In the genomic region with DNA sequence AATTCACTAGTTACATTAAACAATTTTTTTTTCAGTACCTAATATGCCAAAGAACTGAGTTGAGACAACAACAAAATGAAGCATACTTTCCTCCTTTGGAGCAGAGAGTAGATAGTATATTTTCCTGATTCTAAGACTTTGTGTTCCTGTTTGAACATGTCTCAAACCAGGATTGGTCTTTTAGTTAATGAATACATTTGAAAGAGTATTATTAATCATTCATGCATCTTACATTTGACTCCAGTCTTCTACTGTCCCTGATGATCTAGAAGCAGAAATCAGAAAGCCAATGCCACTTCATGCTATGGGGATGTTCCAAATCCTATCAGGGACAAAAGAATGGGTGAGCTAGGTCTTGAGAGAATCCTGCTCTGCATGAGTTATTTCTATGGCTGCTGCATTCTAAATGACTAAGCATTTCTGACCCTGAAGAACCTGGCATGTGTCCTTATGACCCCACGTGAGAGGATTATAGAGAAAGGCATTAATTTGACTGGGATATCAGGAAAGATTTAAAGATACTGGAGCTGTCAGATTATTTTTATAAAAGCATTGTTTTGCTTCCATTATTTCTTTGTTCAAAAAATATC, we compare ENCODE assay signal across 9 cellular contexts. TPM values are rescaled to one million over a fixed set of nuclear protein-coding genes. Genes with fewer than 3 reads are reported as not detected.
DNase-seq lines count a peak whose midpoint lies in the region; ATAC-seq and TF ChIP-seq lines count a peak whose summit lies in the region.
"Had no signal": no experiment of that assay in that cellular context is flagged by ENCODE, and none has a peak within 500 bp of the region (broad histone marks: within the 10 kb centered on the region; RNA-seq: fewer than 3 reads in every experiment).

No MANE protein-coding gene starts in this region.

- DNase-seq in AG10803 (ENCODE audit: low read depth) (peak; percentile 57), GM23248 (peak; percentile 65), RPMI7951 (ENCODE audit: low read depth) (peak; percentile 61), fibroblast of gingiva (ENCODE audit: low read depth) (peak; percentile 32), mucosa of descending colon (no peak), Right ventricle myocardium inferior (ENCODE audit: missing footprints) (no peak), coronary artery (ENCODE audit: low spot score) (no peak)
- DNase-seq: left ventricle myocardium superior had no signal

- no peaks in the 10 kb centered on the region for H3K79me2 ChIP-seq in GM23248 (ENCODE audit: insufficient read depth)

- H3K36me3 ChIP-seq in GM23248 (ENCODE audit: low read depth) (no peaks in the 10 kb centered on the region), mucosa of descending colon (ENCODE audit: low read depth) (no peaks in the 10 kb centered on the region)

- H3K27ac ChIP-seq in GM23248 (peak overlapping the region; percentile 42), coronary artery (no peak overlapping the region)

- intact Hi-C loops in mucosa of descending colon (cut with DNase I, micrococcal nuclease) (no loop called here), Right ventricle myocardium inferior (cut with DNase I) (no loop called here)

- no peak overlapping the region for H3K9ac ChIP-seq in GM23248

- no peaks in the 10 kb centered on the region for H3K27me3 ChIP-seq in GM23248 (replicated peaks; ENCODE audit: insufficient read depth)

- ATAC-seq in GM19397 (IDR thresholded peaks at IDR 0.05; ENCODE audit: unreplicated experiment) (no peak), mucosa of descending colon (no peak), Right ventricle myocardium inferior (no peak)
- ATAC-seq: left ventricle myocardium superior had no signal

- H3K4me3 ChIP-seq in AG10803 (ENCODE audit: low read length) (no peak overlapping the region), GM23248 (no peak overlapping the region), mucosa of descending colon (no peak overlapping the region), coronary artery (no peak overlapping the region)

- no peaks in the 10 kb centered on the region for H4K20me1 ChIP-seq in GM23248 (ENCODE audit: insufficient read depth)

- no peak for TF ChIP-seq CTCF in AG10803 (conservative IDR thresholded peaks at IDR 0.05; ENCODE audit: low read length)
- TF ChIP-seq CTCF in mucosa of descending colon (IDR thresholded peaks at IDR 0.05): no peak
- TF ChIP-seq CTCF in coronary artery (IDR thresholded peaks at IDR 0.05): no peak

- peak overlapping the region; percentile 37 for H2AFZ ChIP-seq in GM23248

- H3K4me1 ChIP-seq in GM23248 (ENCODE audit: insufficient read depth) (peaks cover 22% of the 10 kb centered on the region), mucosa of descending colon (ENCODE audit: low read depth) (no peaks in the 10 kb centered on the region)

- peak overlapping the region; percentile 49 for H3K4me2 ChIP-seq in GM23248 (ENCODE audit: unreplicated experiment)

- in situ Hi-C loops in GM23248 (cut with MboI): no loop called here

- WGBS in GM23248 (ENCODE audit: low coverage in 1 of 2, low lambda C conversion rate in 2 of 2, missing lambda C conversion rate in 2 of 2), 2 experiments: 0 to 11% methylated on average over 1 of the region's 1 CpG

- H3K9me3 ChIP-seq in GM23248 (ENCODE audit: low read depth) (no peaks in the 10 kb centered on the region), mucosa of descending colon (no peaks in the 10 kb centered on the region)

- H3F3A ChIP-seq in GM23248 (ENCODE audit: insufficient read depth): no peaks in the 10 kb centered on the region

- no peaks in the 10 kb centered on the region for H3K9me2 ChIP-seq in GM23248 (ENCODE audit: insufficient read depth)

RNA-seq across cellular contexts. Expression of a gene that starts 32.9 kb away (rescaled TPM):
- total RNA-seq in GM23248 (2014; rRNA removed; shearing (Covaris generic)): 251 and 262 TPM in 2 replicates
- polyA plus RNA-seq in GM23248 (2016; fragmentation: Nextera tagmentation; extraction: Ambion mirVana): 81.7 and 89.5 TPM in 2 replicates
- total RNA-seq in RPMI7951 (2014; rRNA removed; shearing (Covaris generic)): 249 and 318 TPM in 2 replicates
- total RNA-seq in mucosa of descending colon (100 to 1,000 TPM; 184 to 381 (median 215) TPM), Right ventricle myocardium inferior (180 TPM)

Comparison
In these comparisons a context has a peak if more than half of its experiments do, and no peak if none do; other contexts are left out.
1. DNase-seq: peak in AG10803 (single experiment), GM23248 (single experiment), RPMI7951 (single experiment) and fibroblast of gingiva (single experiment); none in mucosa of descending colon (0 of 3), Right ventricle myocardium inferior (single experiment) and coronary artery (single experiment).